In genomic region chr1:231334079-231334666, GRCh38 we compare ENCODE assay signal across 8 cellular contexts. TPM values are rescaled to one million over a fixed set of nuclear protein-coding genes. Genes with fewer than 3 reads are reported as not detected.
A peak's percentile ranks its signal among the peaks of the same experiment; 100 is the strongest.
DNase-seq lines count a peak whose midpoint lies in the region; ATAC-seq and TF ChIP-seq lines count a peak whose summit lies in the region.

No MANE protein-coding gene starts in this region.

- peaks cover 2% of the 10 kb centered on the region for H3K27me3 Mint-ChIP-seq in activated CD8-positive, alpha-beta T cell treated with anti-CD3 and anti-CD28 coated beads, Interleukin-2, amount 10 ng/mL, durations not matched to agents 7 days and 5 days (ENCODE audit: low read depth)

- H3K4me3 Mint-ChIP-seq in activated CD8-positive, alpha-beta T cell treated with anti-CD3 and anti-CD28 coated beads, Interleukin-2, amount 10 ng/mL, durations not matched to agents 7 days and 5 days, result peak overlapping the region; percentile 47

- 78% methylated on average over 1 of the region's 1 CpG for WGBS in right lobe of liver (ENCODE audit: insufficient coverage, low coverage, low lambda C conversion rate, missing lambda C conversion rate)

- H3K36me3 ChIP-seq in right lobe of liver, result no peaks in the 10 kb centered on the region

- intact Hi-C loops in right lobe of liver (cut with DNase I), result no loop called here

- peaks cover 45% of the 10 kb centered on the region for H3K4me1 Mint-ChIP-seq in activated CD8-positive, alpha-beta T cell treated with anti-CD3 and anti-CD28 coated beads, Interleukin-2, amount 10 ng/mL, durations not matched to agents 7 days and 5 days (ENCODE audit: low read depth)

- H3K4me3 ChIP-seq in AG04450 (ENCODE audit: low read depth, low read length) (peak overlapping the region; percentile 99), right lobe of liver (peak overlapping the region in 2 of 3 donors; percentile 11 to 16)

- no peak overlapping the region for H3K27ac Mint-ChIP-seq in activated CD8-positive, alpha-beta T cell treated with anti-CD3 and anti-CD28 coated beads, Interleukin-2, amount 10 ng/mL, durations not matched to agents 7 days and 5 days

- H3K9me3 Mint-ChIP-seq in activated CD8-positive, alpha-beta T cell treated with anti-CD3 and anti-CD28 coated beads, Interleukin-2, amount 10 ng/mL, durations not matched to agents 7 days and 5 days (ENCODE audit: insufficient read depth), result no peaks in the 10 kb centered on the region

- H3K4me1 ChIP-seq in right lobe of liver, result peaks cover 0 to 44% (median 22%) of the 10 kb centered on the region in 4 donors

- H3K27me3 ChIP-seq in AG04450 (ENCODE audit: control insufficient read depth, insufficient read depth, low read length), result no peaks in the 10 kb centered on the region
- no peaks in the 10 kb centered on the region for H3K27me3 ChIP-seq in right lobe of liver

- in situ Hi-C loops in G401 (cut with HindIII; ENCODE audit: low sequenced_read_pairs), result no loop called here

- CTCF ChIA-PET in AG04450 (lab: Charles Lee), result interaction anchor here (0.6 to 1.1 kb wide), 3 partner anchors 24 to 422 kb away, joined by 3 read pairs; no protein-coding TSS in a partner anchor
- CTCF ChIA-PET in activated CD8-positive, alpha-beta T cell treated with anti-CD3 and anti-CD28 coated beads, Interleukin-2, amount 10 ng/mL, durations not matched to agents 7 days and 5 days (lab: Charles Lee), result interaction anchor here (0.5 to 2.2 kb wide), 7 partner anchors 17 to 1110 kb away, joined by 3 to 7 read pairs (median 3); no protein-coding TSS in a partner anchor

- peaks cover 49% of the 10 kb centered on the region for H3K36me3 Mint-ChIP-seq in activated CD8-positive, alpha-beta T cell treated with anti-CD3 and anti-CD28 coated beads, Interleukin-2, amount 10 ng/mL, durations not matched to agents 7 days and 5 days (ENCODE audit: low read depth)

- TF ChIP-seq CTCF in AG04450 (IDR thresholded peaks at IDR 0.05; ENCODE audit: low read depth, low read length) (no peak), right lobe of liver (IDR thresholded peaks at IDR 0.05) (no peak)

- H3K9me3 ChIP-seq in AG04450 (ENCODE audit: control insufficient read depth, insufficient read depth, low read length) (peaks cover 5% of the 10 kb centered on the region; the same call in 1 of the 2 replicates), right lobe of liver (no peaks in the 10 kb centered on the region)

- POLR2A ChIA-PET in AG04450 (lab: Yijun Ruan, JAX), result no interaction called here
- POLR2A ChIA-PET in activated CD8-positive, alpha-beta T cell treated with anti-CD3 and anti-CD28 coated beads, Interleukin-2, amount 10 ng/mL, durations not matched to agents 7 days and 5 days (lab: Charles Lee), result interaction anchor here (0.8 kb wide), 1 partner anchor 13 kb away, joined by 3 read pairs; no protein-coding TSS in a partner anchor

- TF ChIP-seq POLR2A in right lobe of liver (IDR thresholded peaks at IDR 0.05), result no peak

- ATAC-seq in GM21619 (IDR thresholded peaks at IDR 0.05; ENCODE audit: unreplicated experiment) (peak; percentile 19), right lobe of liver (no peak), HG02588 (IDR thresholded peaks at IDR 0.05; ENCODE audit: unreplicated experiment) (no peak), GM19397 (IDR thresholded peaks at IDR 0.05; ENCODE audit: unreplicated experiment) (no peak)
- ATAC-seq in activated CD8-positive, alpha-beta T cell treated with anti-CD3 and anti-CD28 coated beads, Interleukin-2, amount 10 ng/mL, durations not matched to agents 7 days and 5 days, result no peak

- DNase-seq in AG04450 (ENCODE audit: low read depth, low spot score), result no peak
- DNase-seq in activated CD8-positive, alpha-beta T cell treated with anti-CD3 and anti-CD28 coated beads, Interleukin-2, amount 10 ng/mL, durations not matched to agents 7 days and 5 days, result no peak
- no peak for DNase-seq in right lobe of liver
- DNase-seq in T-helper 9 cell, result no peak
- DNase-seq in G401 (ENCODE audit: low spot score), result no peak

- H3K27ac ChIP-seq in AG04450 (ENCODE audit: low read depth, low read length), result no peak overlapping the region
- H3K27ac ChIP-seq in right lobe of liver, result no peak overlapping the region

RNA-seq across cellular contexts. Expression of gene EXOC8, which starts 3.5 kb away (rescaled TPM):
- 4.1 and 5.0 TPM in 2 replicates for polyA plus RNA-seq in AG04450 (2011; rRNA removed)
- 12.1 and 12.6 TPM in 2 replicates for polyA minus RNA-seq in AG04450 (2011; rRNA and poly(A)+ RNA removed)
- 10 to 100 TPM; 18.2 to 18.4 TPM for total RNA-seq in activated CD8-positive, alpha-beta T cell treated with anti-CD3 and anti-CD28 coated beads, Interleukin-2, amount 10 ng/mL, durations not matched to agents 7 days and 5 days
- total RNA-seq in right lobe of liver, result 1 to 10 TPM; 5.7 to 7.8 (median 6.8) TPM
- total RNA-seq in G401 (2014; rRNA removed; shearing (Covaris generic)), result 8.6 and 10.9 TPM in 2 replicates

RNA-seq across cellular contexts. Expression of gene SPRTN, which starts 3.9 kb away (rescaled TPM):
- polyA plus RNA-seq in AG04450 (2011; rRNA removed), result 10.5 and 12.6 TPM in 2 replicates
- polyA minus RNA-seq in AG04450 (2011; rRNA and poly(A)+ RNA removed), result 20.0 and 20.4 TPM in 2 replicates
- 10 to 100 TPM; 14.4 to 17.5 TPM for total RNA-seq in activated CD8-positive, alpha-beta T cell treated with anti-CD3 and anti-CD28 coated beads, Interleukin-2, amount 10 ng/mL, durations not matched to agents 7 days and 5 days
- total RNA-seq in right lobe of liver, result 1 to 10 TPM; 3.3 to 6.4 (median 4.8) TPM
- 6.9 and 12.0 TPM in 2 replicates for total RNA-seq in G401 (2014; rRNA removed; shearing (Covaris generic))
